ENCODE assay signal across 18 cellular contexts in genomic region chr19:18764591-18765051, GRCh38. TPM values are rescaled to one million over a fixed set of nuclear protein-coding genes. Genes with fewer than 3 reads are reported as not detected.
A peak's percentile ranks its signal among the peaks of the same experiment; 100 is the strongest.
DNase-seq lines count a peak whose midpoint lies in the region; ATAC-seq and TF ChIP-seq lines count a peak whose summit lies in the region.
"Had no signal": no experiment of that assay in that cellular context is flagged by ENCODE, and none has a peak within 500 bp of the region (broad histone marks: within the 10 kb centered on the region; RNA-seq: fewer than 3 reads in every experiment).

No MANE protein-coding gene starts in this region.

- in situ Hi-C loops in HAP-1 (cut with MboI; ENCODE audit: low sequenced_read_pairs), result no loop called here

- no peak for ATAC-seq in naive thymus-derived CD4-positive, alpha-beta T cell
- no peak for ATAC-seq in CD4-positive, alpha-beta T cell (ENCODE audit: poor library complexity)

- no peak overlapping the region for H3K27ac Mint-ChIP-seq in naive thymus-derived CD4-positive, alpha-beta T cell
- H3K27ac Mint-ChIP-seq in CD4-positive, alpha-beta T cell, result no peak overlapping the region
- H3K27ac Mint-ChIP-seq: brain had no signal

- H3K9ac ChIP-seq in BLaER1, result peak overlapping the region; percentile 75

- peaks cover 17% of the 10 kb centered on the region; the same call in 1 of the 2 replicates for H4K20me1 ChIP-seq in BLaER1

- H3K36me3 Mint-ChIP-seq in naive thymus-derived CD4-positive, alpha-beta T cell, result peaks cover 0 to 5% (median 4%) of the 10 kb centered on the region in 5 donors
- peaks cover 4% of the 10 kb centered on the region for H3K36me3 Mint-ChIP-seq in CD4-positive, alpha-beta T cell (ENCODE audit: low read depth)

- POLR2A ChIA-PET in naive thymus-derived CD4-positive, alpha-beta T cell (lab: Charles Lee), result no interaction called here
- POLR2A ChIA-PET in CD4-positive, alpha-beta T cell (lab: Charles Lee), result no interaction called here

- intact Hi-C loops in breast epithelium (cut with DNase I; ENCODE audit: low total_unique reads), result no loop called here
- intact Hi-C loops in naive thymus-derived CD4-positive, alpha-beta T cell (cut with micrococcal nuclease), result no loop called here
- intact Hi-C loops in CD4-positive, alpha-beta T cell (cut with DNase I, micrococcal nuclease), result no loop called here

- no peaks in the 10 kb centered on the region for H3K27me3 ChIP-seq in BLaER1
- no peaks in the 10 kb centered on the region for H3K27me3 ChIP-seq in breast epithelium
- H3K27me3 ChIP-seq in HAP-1 (ENCODE audit: low read depth), result no peaks in the 10 kb centered on the region
- no peaks in the 10 kb centered on the region for H3K27me3 ChIP-seq in naive thymus-derived CD4-positive, alpha-beta T cell (ENCODE audit: control insufficient read depth in 2 of 2, insufficient read depth in 2 of 2, low read length in 2 of 2)
- H3K27me3 ChIP-seq in CD4-positive, alpha-beta T cell (ENCODE audit: control insufficient read depth, insufficient read depth, low read length), result no peaks in the 10 kb centered on the region
- H3K27me3 ChIP-seq: tibial nerve had no signal

- H3K9me3 Mint-ChIP-seq in naive thymus-derived CD4-positive, alpha-beta T cell, result no peaks in the 10 kb centered on the region
- H3K9me3 Mint-ChIP-seq in CD4-positive, alpha-beta T cell, result no peaks in the 10 kb centered on the region

- no peak overlapping the region for H3K4me3 Mint-ChIP-seq in naive thymus-derived CD4-positive, alpha-beta T cell
- no peak overlapping the region for H3K4me3 Mint-ChIP-seq in CD4-positive, alpha-beta T cell
- H3K4me3 Mint-ChIP-seq: brain had no signal

- H3K4me2 ChIP-seq in BLaER1, result peak overlapping the region; percentile 92

- H3K36me3 ChIP-seq in BLaER1, result peaks cover 10% of the 10 kb centered on the region; the same call in 1 of the 2 replicates
- no peaks in the 10 kb centered on the region for H3K36me3 ChIP-seq in breast epithelium
- H3K36me3 ChIP-seq in HAP-1 (replicated peaks), result no peaks in the 10 kb centered on the region
- peaks cover 0 to 12% (median 0%) of the 10 kb centered on the region in 3 experiments for H3K36me3 ChIP-seq in naive thymus-derived CD4-positive, alpha-beta T cell (ENCODE audit: control insufficient read depth in 2 of 3, insufficient read depth in 3 of 3, low read length in 3 of 3)
- H3K36me3 ChIP-seq: left ventricle myocardium inferior had no signal

- H3K9me3 ChIP-seq in BLaER1 (no peaks in the 10 kb centered on the region), breast epithelium (no peaks in the 10 kb centered on the region), HAP-1 (no peaks in the 10 kb centered on the region)
- no peaks in the 10 kb centered on the region for H3K9me3 ChIP-seq in naive thymus-derived CD4-positive, alpha-beta T cell (ENCODE audit: control insufficient read depth in 2 of 3, low read length in 3 of 3)
- H3K9me3 ChIP-seq in CD4-positive, alpha-beta T cell (ENCODE audit: control insufficient read depth, low read length), result no peaks in the 10 kb centered on the region
- H3K9me3 ChIP-seq: left ventricle myocardium inferior, tibial nerve had no signal

- no peak for TF ChIP-seq POLR2A in breast epithelium (IDR thresholded peaks at IDR 0.05)

- H3K4me1 Mint-ChIP-seq in naive thymus-derived CD4-positive, alpha-beta T cell, result peaks cover 0 to 2% (median 0%) of the 10 kb centered on the region in 7 donors
- H3K4me1 Mint-ChIP-seq in CD4-positive, alpha-beta T cell (ENCODE audit: low read depth), result no peaks in the 10 kb centered on the region

- H3K27ac ChIP-seq in BLaER1 (peak overlapping the region; percentile 92), breast epithelium (peak overlapping the region; percentile 59 to 83)
- no peak overlapping the region for H3K27ac ChIP-seq in naive thymus-derived CD4-positive, alpha-beta T cell (ENCODE audit: low read depth, low read length)
- no peak overlapping the region for H3K27ac ChIP-seq in CD4-positive, alpha-beta T cell (ENCODE audit: low read depth, low read length)
- H3K27ac ChIP-seq: left ventricle myocardium inferior, tibial nerve had no signal

- H3K4me1 ChIP-seq in BLaER1, result peaks cover 84% of the 10 kb centered on the region
- peaks cover 13 to 14% of the 10 kb centered on the region in 2 donors for H3K4me1 ChIP-seq in breast epithelium
- no peaks in the 10 kb centered on the region for H3K4me1 ChIP-seq in HAP-1
- H3K4me1 ChIP-seq in naive thymus-derived CD4-positive, alpha-beta T cell (ENCODE audit: control insufficient read depth in 2 of 2, insufficient read depth in 2 of 2, low read length in 2 of 2), result no peaks in the 10 kb centered on the region

- no peaks in the 10 kb centered on the region for H3K27me3 Mint-ChIP-seq in naive thymus-derived CD4-positive, alpha-beta T cell
- no peaks in the 10 kb centered on the region for H3K27me3 Mint-ChIP-seq in CD4-positive, alpha-beta T cell

- CTCF ChIA-PET in naive thymus-derived CD4-positive, alpha-beta T cell (lab: Charles Lee), result no interaction called here
- CTCF ChIA-PET in CD4-positive, alpha-beta T cell (lab: Charles Lee), result interaction anchor here (1.7 kb wide), 1 partner anchor 314 kb away, joined by 3 read pairs; no protein-coding TSS in a partner anchor

- H3K4me3 ChIP-seq in BLaER1 (peak overlapping the region; percentile 43), breast epithelium (no peak overlapping the region), HAP-1 (no peak overlapping the region)
- H3K4me3 ChIP-seq in naive thymus-derived CD4-positive, alpha-beta T cell (ENCODE audit: low read length), result no peak overlapping the region
- H3K4me3 ChIP-seq: left ventricle myocardium inferior, tibial nerve had no signal

- no peak for TF ChIP-seq CTCF in breast epithelium (IDR thresholded peaks at IDR 0.05)
- TF ChIP-seq CTCF in CD4-positive, alpha-beta T cell (IDR thresholded peaks at IDR 0.05), result no peak

- DNase-seq in LHCN-M2 (ENCODE audit: low read depth), result peak; percentile 82
- no peak for DNase-seq in breast epithelium (ENCODE audit: low spot score in 2 of 2)
- DNase-seq in renal cortical epithelial cell (ENCODE audit: low read depth), result peak; percentile 31
- no peak for DNase-seq in HAP-1 (ENCODE audit: low spot score in 2 of 2)
- DNase-seq in naive thymus-derived CD4-positive, alpha-beta T cell, result no peak
- DNase-seq in HK-2 (ENCODE audit: unreplicated experiment), result no peak
- no peak for DNase-seq in CD4-positive, alpha-beta T cell
- DNase-seq: activated CD4-positive, alpha-beta T cell treated with anti-CD3 and anti-CD28 coated beads for 1 hour; activated CD8-positive, alpha-beta memory T cell treated with anti-CD3 and anti-CD28 coated beads, Interleukin-2, amount 50 U/mL, for 4 hours; activated naive CD4-positive, alpha-beta T cell treated with Interleukin-2 at 50 U/mL for 16 hours; Karpas-422; left ventricle myocardium inferior; stimulated activated CD4-positive, alpha-beta T cell treated with anti-CD3 and anti-CD28 coated beads, Interleukin-4, amount 100 ng/mL, for 1 hour had no signal

RNA-seq across cellular contexts. Expression of gene COMP, which starts 26.5 kb away (rescaled TPM):
- total RNA-seq in LHCN-M2 (2014; rRNA removed) (0.13 TPM in 1 of 2 replicates, not detected in the other), breast epithelium (1 to 10 TPM; 1.0 to 4.9 (median 2.2) TPM), renal cortical epithelial cell (0.15 TPM in 1 of 2 replicates, not detected in the other)
- polyA plus RNA-seq in LHCN-M2 (2012), result 0.28 TPM
- total RNA-seq in naive thymus-derived CD4-positive, alpha-beta T cell, result not detected
- not detected for polyA plus RNA-seq in naive thymus-derived CD4-positive, alpha-beta T cell
- total RNA-seq in CD4-positive, alpha-beta T cell, result not detected
- total RNA-seq: H7; T-helper 2 cell treated with Interferon-gamma antibody and Interleukin-4, amounts not matched to agents 100 ng/mL and 5 ng/mL, for 36 hours had no signal

Comparison
In these comparisons a context has a peak if more than half of its experiments do, and no peak if none do; other contexts are left out.
1. H3K27ac ChIP-seq: peak in BLaER1 (single experiment) and breast epithelium (2 of 2); none in naive thymus-derived CD4-positive, alpha-beta T cell (single experiment) and CD4-positive, alpha-beta T cell (single experiment).
2. DNase-seq: peak in LHCN-M2 (single experiment) and renal cortical epithelial cell (single experiment); none in breast epithelium (0 of 2), HAP-1 (0 of 2), naive thymus-derived CD4-positive, alpha-beta T cell (0 of 9), HK-2 (single experiment) and CD4-positive, alpha-beta T cell (0 of 10).